Comparison of ENCODE assay signal across 23 cellular contexts in the genomic region with DNA sequence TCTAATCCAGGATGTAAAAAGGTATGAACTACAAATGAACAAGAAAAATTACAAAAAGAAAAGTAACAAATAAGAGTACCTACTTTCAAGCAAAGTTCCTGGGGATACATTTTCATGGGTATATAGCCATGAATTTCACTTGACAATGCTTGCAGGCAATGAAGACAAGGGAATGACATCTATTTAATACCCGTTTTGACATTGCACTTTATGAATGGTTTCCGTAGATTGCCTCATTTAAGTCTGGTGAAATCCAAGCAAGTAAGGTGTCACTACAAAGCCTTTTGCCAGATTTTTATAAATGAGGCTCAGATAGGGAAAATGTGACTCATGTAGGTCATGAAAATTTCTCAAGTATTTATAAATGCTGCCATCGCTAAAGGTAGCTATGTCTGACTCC.
"Had no signal": no experiment of that assay in that cellular context is flagged by ENCODE, and none has a peak within 500 bp of the region (broad histone marks: within the 10 kb centered on the region; RNA-seq: fewer than 3 reads in every experiment).

No MANE protein-coding gene starts in this region.

- H3K36me3 ChIP-seq: colonic mucosa, esophagus muscularis mucosa, esophagus squamous epithelium, gastrocnemius medialis, gastroesophageal sphincter, heart left ventricle, heart right ventricle had no signal

- H3K9me3 Mint-ChIP-seq: dendritic cell treated with granulocyte-macrophage colony-stimulating factor and Interleukin-4, amounts not matched to agents 40 ng/mL and 50 ng/mL, for 4 days; endodermal cell had no signal

- H3K4me3 Mint-ChIP-seq: dendritic cell treated with granulocyte-macrophage colony-stimulating factor and Interleukin-4, amounts not matched to agents 40 ng/mL and 50 ng/mL, for 4 days; effector memory CD8-positive, alpha-beta T cell; endodermal cell had no signal

- H3K9me3 ChIP-seq: colonic mucosa, esophagus muscularis mucosa, esophagus squamous epithelium, gastrocnemius medialis, gastroesophageal sphincter, heart left ventricle, heart right ventricle had no signal

- H3K27me3 Mint-ChIP-seq: dendritic cell treated with granulocyte-macrophage colony-stimulating factor and Interleukin-4, amounts not matched to agents 40 ng/mL and 50 ng/mL, for 4 days; effector memory CD8-positive, alpha-beta T cell had no signal

- H3K4me1 Mint-ChIP-seq: endodermal cell had no signal

- H3K4me3 ChIP-seq: colonic mucosa, coronary artery, dorsolateral prefrontal cortex, esophagus muscularis mucosa, esophagus squamous epithelium, gastrocnemius medialis, gastroesophageal sphincter, heart left ventricle, heart right ventricle had no signal

- H3K27ac Mint-ChIP-seq: dendritic cell treated with granulocyte-macrophage colony-stimulating factor and Interleukin-4, amounts not matched to agents 40 ng/mL and 50 ng/mL, for 4 days; effector memory CD8-positive, alpha-beta T cell; endodermal cell had no signal

- H3K27me3 ChIP-seq: colonic mucosa, dorsolateral prefrontal cortex, esophagus muscularis mucosa, esophagus squamous epithelium, foreskin keratinocyte, gastrocnemius medialis, gastroesophageal sphincter, heart left ventricle had no signal

- H3K27ac ChIP-seq: colonic mucosa, coronary artery, dorsolateral prefrontal cortex, epithelial cell of prostate, esophagus muscularis mucosa, esophagus squamous epithelium, foreskin keratinocyte, gastrocnemius medialis, gastroesophageal sphincter, heart left ventricle, heart right ventricle had no signal

- DNase-seq: colonic mucosa; cortex of kidney; dermis blood vessel endothelial cell; dorsolateral prefrontal cortex; effector CD4-positive, alpha-beta T cell; effector CD8-positive, alpha-beta T cell; effector memory CD4-positive, alpha-beta T cell; effector memory CD8-positive, alpha-beta T cell; endodermal cell; erythroblast; esophagus squamous epithelium; foreskin fibroblast; foreskin keratinocyte; foreskin melanocyte; gastrocnemius medialis; glutamatergic neuron; heart left ventricle; heart right ventricle had no signal
